Comparison of ENCODE assay signal across 6 cellular contexts in the genomic region with DNA sequence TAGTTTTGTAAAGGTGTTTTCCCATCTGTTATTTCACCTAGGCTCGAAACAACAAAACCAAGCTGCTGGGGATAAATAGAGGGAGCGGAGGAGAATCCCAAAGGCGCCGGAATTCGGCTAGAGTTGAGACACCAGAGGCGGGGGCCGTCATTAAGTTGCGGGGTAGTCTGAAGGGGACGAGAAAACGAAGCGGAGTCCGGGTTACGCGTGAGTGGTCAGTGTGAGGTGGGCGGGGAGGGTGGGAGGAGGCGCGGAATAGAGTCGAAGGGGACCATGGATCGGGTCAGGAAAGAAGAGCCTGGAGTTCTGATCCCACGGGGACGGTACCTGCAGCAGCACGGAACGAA. TPM values are rescaled to one million over a fixed set of nuclear protein-coding genes. Genes with fewer than 3 reads are reported as not detected.
DNase-seq lines count a peak whose midpoint lies in the region; ATAC-seq and TF ChIP-seq lines count a peak whose summit lies in the region.

No MANE protein-coding gene starts in this region.

- in situ Hi-C loops in gastrocnemius medialis (cut with MboI; ENCODE audit: low sequenced_read_pairs in 4 of 4): loop anchor here in 1 of 4 donors (5.0 kb wide), 1 partner anchor 56 kb away; a partner anchor contains a TSS

- peaks cover 19% of the 10 kb centered on the region for H3K4me1 ChIP-seq in effector memory CD4-positive, alpha-beta T cell (ENCODE audit: control insufficient read depth, insufficient read depth, low read length, poor library complexity, severe bottlenecking)
- H3K4me1 ChIP-seq in gastrocnemius medialis: peaks cover 22% of the 10 kb centered on the region in 2 donors

- H3K4me3 ChIP-seq in AG10803 (ENCODE audit: low read length): peak overlapping the region; percentile 80
- H3K4me3 ChIP-seq in effector memory CD4-positive, alpha-beta T cell (ENCODE audit: insufficient read depth, low read depth, low read length, poor library complexity, severe bottlenecking): peak overlapping the region; percentile 79
- H3K4me3 ChIP-seq in gastrocnemius medialis: peak overlapping the region; percentile 82 to 99 (median 88)

- DNase-seq in AG10803 (ENCODE audit: low read depth) (no peak), gastrocnemius medialis (no peak), dermis blood vessel endothelial cell (no peak), NCI-H187 treated with DMSO at 0.1 percent for 48 hours (lab: John Stamatoyannopoulos, UW) (no peak)
- DNase-seq in effector memory CD4-positive, alpha-beta T cell: peak in 1 of 3 donors; percentile 6

- intact Hi-C loops in gastrocnemius medialis (cut with DNase I; ENCODE audit: low total_unique reads): loop anchor here (1.0 to 5.0 kb wide), 4 partner anchors 15 to 206 kb away; a partner anchor contains a TSS

- TF ChIP-seq POLR2A in gastrocnemius medialis (IDR thresholded peaks at IDR 0.05): no peak

- peaks cover 41% of the 10 kb centered on the region for H3K36me3 ChIP-seq in effector memory CD4-positive, alpha-beta T cell (ENCODE audit: control insufficient read depth, insufficient read depth, low read length)
- H3K36me3 ChIP-seq in gastrocnemius medialis: peaks cover 0 to 53% of the 10 kb centered on the region in 2 donors

- TF ChIP-seq CTCF in AG10803 (conservative IDR thresholded peaks at IDR 0.05; ENCODE audit: low read length) (no peak), gastrocnemius medialis (IDR thresholded peaks at IDR 0.05 in 4 of 5, conservative IDR thresholded peaks at IDR 0.05 in 1 of 5) (no peak)

- H3K27me3 ChIP-seq in effector memory CD4-positive, alpha-beta T cell (replicated peaks; ENCODE audit: control insufficient read depth, insufficient read depth, low read length, poor library complexity, severe bottlenecking): no peaks in the 10 kb centered on the region
- no peaks in the 10 kb centered on the region for H3K27me3 ChIP-seq in gastrocnemius medialis

- no peaks in the 10 kb centered on the region for H3K9me3 ChIP-seq in effector memory CD4-positive, alpha-beta T cell (ENCODE audit: control insufficient read depth, low read length)
- no peaks in the 10 kb centered on the region for H3K9me3 ChIP-seq in gastrocnemius medialis

- ATAC-seq in HG03066 (IDR thresholded peaks at IDR 0.05; ENCODE audit: low read depth, unreplicated experiment) (peak; percentile 7), gastrocnemius medialis (peak; percentile 38 to 39)

- peak overlapping the region; percentile 85 for H3K27ac ChIP-seq in effector memory CD4-positive, alpha-beta T cell (ENCODE audit: insufficient read depth, low read length, poor library complexity, severe bottlenecking)
- peak overlapping the region; percentile 87 to 96 (median 91) for H3K27ac ChIP-seq in gastrocnemius medialis

RNA-seq across cellular contexts. Expression of a gene that starts 0.4 kb away (rescaled TPM):
- total RNA-seq in gastrocnemius medialis (100 to 1,000 TPM in 1 of 4 donors, 10 to 100 TPM in 3; 72.3 to 101 (median 79.4) TPM), dermis blood vessel endothelial cell (43.9 and 85.5 TPM in 2 replicates)

RNA-seq across cellular contexts. Expression of a gene that starts 0.6 kb away (rescaled TPM):
- total RNA-seq in gastrocnemius medialis (10 to 100 TPM; 12.5 to 20.8 (median 16.2) TPM), dermis blood vessel endothelial cell (11.2 and 17.5 TPM in 2 replicates)

RNA-seq across cellular contexts. Expression of a gene that starts 14.6 kb away (rescaled TPM):
- 1 to 10 TPM; 4.5 to 5.8 (median 5.6) TPM for total RNA-seq in gastrocnemius medialis
- 5.1 and 6.8 TPM in 2 replicates for total RNA-seq in dermis blood vessel endothelial cell

RNA-seq across cellular contexts. Expression of a gene that starts 35.5 kb away (rescaled TPM):
- total RNA-seq in gastrocnemius medialis (10 to 100 TPM in 3 of 4 donors, 1 to 10 TPM in 1; 9.8 to 23.1 (median 11.5) TPM), dermis blood vessel endothelial cell (6.6 and 11.4 TPM in 2 replicates)

RNA-seq across cellular contexts. Expression of a gene that starts 56.8 kb away (rescaled TPM):
- total RNA-seq in gastrocnemius medialis: 10 to 100 TPM; 13.6 to 32.2 (median 23.2) TPM
- 31.8 and 46.5 TPM in 2 replicates for total RNA-seq in dermis blood vessel endothelial cell
